1 cellular context compared by ENCODE assay signal in the genomic region with DNA sequence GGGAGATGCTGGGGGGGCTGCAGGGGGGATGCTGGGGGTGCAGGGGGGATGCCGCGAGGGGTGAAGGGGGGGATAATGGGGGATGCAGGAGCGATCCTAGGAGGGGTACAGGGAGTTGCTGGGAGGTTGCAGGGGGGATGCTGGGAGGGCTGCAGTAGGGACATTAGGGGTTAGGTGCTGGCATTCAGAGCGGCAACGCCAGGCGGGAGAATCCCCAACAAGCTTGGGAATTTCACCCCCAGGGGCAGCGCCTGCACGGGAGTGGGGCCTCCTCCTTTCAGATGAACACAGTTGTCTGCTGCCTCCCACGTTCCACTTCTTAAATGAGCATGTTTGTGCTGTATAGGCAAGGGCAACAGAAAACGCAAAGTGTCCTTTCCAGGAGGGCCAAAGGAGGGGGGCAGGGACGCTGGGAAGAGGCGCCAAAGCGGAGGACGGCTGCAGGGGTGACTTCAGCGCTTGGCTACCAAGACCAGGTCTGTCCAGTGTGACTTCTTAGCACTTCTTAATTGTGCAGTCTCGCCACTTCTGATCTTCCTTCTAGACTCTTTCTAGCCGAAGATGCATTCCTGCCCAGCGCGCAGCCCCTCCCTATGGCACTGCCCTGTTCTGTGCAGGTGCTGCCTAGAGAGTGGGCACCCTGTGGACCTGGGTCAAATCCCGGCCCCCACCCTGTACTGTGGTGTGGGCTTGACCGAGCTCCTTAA.
TF ChIP-seq lines count a peak whose summit lies in the region.

No MANE protein-coding gene starts in this region.

TF ChIP-seq in GM12878, 131 proteins besides CTCF, POLR2A, EP300 and RAD21:
- no peak for TF ChIP-seq BCL11A (IDR thresholded peaks at IDR 0.05; ENCODE audit: low read depth, low read length)
- no peak for TF ChIP-seq FOXM1 (IDR thresholded peaks at IDR 0.05; ENCODE audit: low read depth, low read length)
- no peak for TF ChIP-seq RUNX3 (IDR thresholded peaks at IDR 0.05; ENCODE audit: low read length)
- TF ChIP-seq, protein P1, sequence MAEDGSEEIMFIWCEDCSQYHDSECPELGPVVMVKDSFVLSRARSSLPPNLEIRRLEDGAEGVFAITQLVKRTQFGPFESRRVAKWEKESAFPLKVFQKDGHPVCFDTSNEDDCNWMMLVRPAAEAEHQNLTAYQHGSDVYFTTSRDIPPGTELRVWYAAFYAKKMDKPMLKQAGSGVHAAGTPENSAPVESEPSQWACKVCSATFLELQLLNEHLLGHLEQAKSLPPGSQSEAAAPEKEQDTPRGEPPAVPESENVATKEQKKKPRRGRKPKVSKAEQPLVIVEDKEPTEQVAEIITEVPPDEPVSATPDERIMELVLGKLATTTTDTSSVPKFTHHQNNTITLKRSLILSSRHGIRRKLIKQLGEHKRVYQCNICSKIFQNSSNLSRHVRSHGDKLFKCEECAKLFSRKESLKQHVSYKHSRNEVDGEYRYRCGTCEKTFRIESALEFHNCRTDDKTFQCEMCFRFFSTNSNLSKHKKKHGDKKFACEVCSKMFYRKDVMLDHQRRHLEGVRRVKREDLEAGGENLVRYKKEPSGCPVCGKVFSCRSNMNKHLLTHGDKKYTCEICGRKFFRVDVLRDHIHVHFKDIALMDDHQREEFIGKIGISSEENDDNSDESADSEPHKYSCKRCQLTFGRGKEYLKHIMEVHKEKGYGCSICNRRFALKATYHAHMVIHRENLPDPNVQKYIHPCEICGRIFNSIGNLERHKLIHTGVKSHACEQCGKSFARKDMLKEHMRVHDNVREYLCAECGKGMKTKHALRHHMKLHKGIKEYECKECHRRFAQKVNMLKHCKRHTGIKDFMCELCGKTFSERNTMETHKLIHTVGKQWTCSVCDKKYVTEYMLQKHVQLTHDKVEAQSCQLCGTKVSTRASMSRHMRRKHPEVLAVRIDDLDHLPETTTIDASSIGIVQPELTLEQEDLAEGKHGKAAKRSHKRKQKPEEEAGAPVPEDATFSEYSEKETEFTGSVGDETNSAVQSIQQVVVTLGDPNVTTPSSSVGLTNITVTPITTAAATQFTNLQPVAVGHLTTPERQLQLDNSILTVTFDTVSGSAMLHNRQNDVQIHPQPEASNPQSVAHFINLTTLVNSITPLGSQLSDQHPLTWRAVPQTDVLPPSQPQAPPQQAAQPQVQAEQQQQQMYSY (CRISPR knock-in tag; IDR thresholded peaks at IDR 0.05), result no peak
- TF ChIP-seq BHLHE40 (IDR thresholded peaks at IDR 0.05; ENCODE audit: borderline replicate concordance in 1 of 2, low read depth in 2 of 2, low read length in 1 of 2), result no peak
- TF ChIP-seq ZSCAN29 (IDR thresholded peaks at IDR 0.05), result no peak
